ENCODE assay signal across 18 cellular contexts in genomic region chr12:132804426-132804861, GRCh38. TPM values are rescaled to one million over a fixed set of nuclear protein-coding genes. Genes with fewer than 3 reads are reported as not detected.
DNase-seq lines count a peak whose midpoint lies in the region; ATAC-seq, FAIRE-seq and TF ChIP-seq lines count a peak whose summit lies in the region.
"Had no signal": no experiment of that assay in that cellular context is flagged by ENCODE, and none has a peak within 500 bp of the region (broad histone marks: within the 10 kb centered on the region; RNA-seq: fewer than 3 reads in every experiment).

No MANE protein-coding gene starts in this region.

- H3K4me3 ChIP-seq in HCT116 (replicated peaks in 1 of 2; ENCODE audit: low read depth in 1 of 2, low read length in 2 of 2): no peak overlapping the region
- H3K4me3 ChIP-seq in bronchial epithelial cell (ENCODE audit: low read depth, low read length): no peak overlapping the region
- H3K4me3 ChIP-seq in gastrocnemius medialis: no peak overlapping the region

- H3K27ac ChIP-seq in 22Rv1 (peak overlapping the region; percentile 41), HCT116 (ENCODE audit: low read depth, low read length) (no peak overlapping the region), gastrocnemius medialis (no peak overlapping the region)
- no peak overlapping the region for H3K27ac ChIP-seq in CD4-positive, alpha-beta T cell (ENCODE audit: low read depth, low read length)

- DNase-seq in HCT116 (ENCODE audit: low read depth, low spot score) (no peak), bronchial epithelial cell (ENCODE audit: low read depth) (peak; percentile 33), kidney tubule cell (ENCODE audit: low spot score) (peak; percentile 44), KG1 (lab: John Stamatoyannopoulos, UW) (no peak), gastrocnemius medialis (no peak), NCI-H510A treated with DMSO at 0.1 percent for 48 hours (lab: John Stamatoyannopoulos, UW) (no peak)
- DNase-seq in CD4-positive, alpha-beta T cell: no peak
- DNase-seq: activated CD8-positive, alpha-beta memory T cell treated with anti-CD3 and anti-CD28 coated beads, Interleukin-2, amount 50 U/mL, for 4 hours; activated naive CD4-positive, alpha-beta T cell; CD8-positive, alpha-beta T cell; NCI-H187; NCI-H510A; stimulated activated CD4-positive, alpha-beta T cell treated with anti-CD3 and anti-CD28 coated beads, Interleukin-2, amount 100 ng/mL, for 48 hours; T-helper 9 cell had no signal

- H4K20me1 ChIP-seq in HCT116 (ENCODE audit: insufficient read depth): no peaks in the 10 kb centered on the region

- H3K36me3 Mint-ChIP-seq in CD4-positive, alpha-beta T cell (ENCODE audit: low read depth): peaks cover 82% of the 10 kb centered on the region

- H3K4me2 ChIP-seq in HCT116 (ENCODE audit: low read length): no peak overlapping the region

- ATAC-seq in HCT116: peak; percentile 84
- ATAC-seq in gastrocnemius medialis: no peak
- ATAC-seq in CD4-positive, alpha-beta T cell (ENCODE audit: poor library complexity): no peak
- ATAC-seq: CD8-positive, alpha-beta T cell had no signal

- H3K4me1 ChIP-seq in HCT116 (ENCODE audit: control insufficient read depth in 1 of 2, insufficient read depth in 2 of 2, low read length in 2 of 2) (no peaks in the 10 kb centered on the region), gastrocnemius medialis (peaks cover 0 to 4% of the 10 kb centered on the region in 2 donors)

- H3K27me3 Mint-ChIP-seq in CD4-positive, alpha-beta T cell: no peaks in the 10 kb centered on the region

- no peak overlapping the region for H3K9ac ChIP-seq in HCT116 (ENCODE audit: low read length)

- H3K36me3 ChIP-seq in HCT116 (ENCODE audit: control insufficient read depth in 1 of 2, insufficient read depth in 2 of 2, low read length in 2 of 2) (peaks cover 37 to 44% of the 10 kb centered on the region in 2 experiments; a peak in 3 of 4 replicates), bronchial epithelial cell (ENCODE audit: control insufficient read depth, insufficient read depth, low read length) (peaks cover 36% of the 10 kb centered on the region), gastrocnemius medialis (peaks cover 0 to 83% of the 10 kb centered on the region in 2 donors)

- in situ Hi-C loops in gastrocnemius medialis (cut with MboI; ENCODE audit: low sequenced_read_pairs in 4 of 4): no loop called here

- no peak overlapping the region for H3K4me3 Mint-ChIP-seq in CD4-positive, alpha-beta T cell
- H3K4me3 Mint-ChIP-seq: CD8-positive, alpha-beta T cell had no signal

- H3K27me3 ChIP-seq in HCT116 (ENCODE audit: insufficient read depth, low read length) (no peaks in the 10 kb centered on the region), bronchial epithelial cell (ENCODE audit: control insufficient read depth, insufficient read depth, low read length) (no peaks in the 10 kb centered on the region), gastrocnemius medialis (no peaks in the 10 kb centered on the region)
- no peaks in the 10 kb centered on the region for H3K27me3 ChIP-seq in CD4-positive, alpha-beta T cell (ENCODE audit: control insufficient read depth, insufficient read depth, low read length)

- no peak overlapping the region for H2AFZ ChIP-seq in HCT116 (ENCODE audit: low read depth, low read length, poor library complexity, severe bottlenecking)

- H3K9me2 ChIP-seq in HCT116 (ENCODE audit: insufficient read depth): no peaks in the 10 kb centered on the region

- no peak for TF ChIP-seq CTCF in 22Rv1 (IDR thresholded peaks at IDR 0.05)
- TF ChIP-seq CTCF in HCT116 (IDR thresholded peaks at IDR 0.05 in 2 of 3, conservative IDR thresholded peaks at IDR 0.05 in 1 of 3; ENCODE audit: borderline replicate concordance in 1 of 3, insufficient read depth in 1 of 3, low read depth in 2 of 3, low read length in 2 of 3): no peak
- no peak for TF ChIP-seq CTCF in bronchial epithelial cell (IDR thresholded peaks at IDR 0.05; ENCODE audit: insufficient read depth, low read length, severe bottlenecking)
- TF ChIP-seq CTCF in gastrocnemius medialis (IDR thresholded peaks at IDR 0.05 in 4 of 5, conservative IDR thresholded peaks at IDR 0.05 in 1 of 5): no peak
- no peak for TF ChIP-seq CTCF in CD4-positive, alpha-beta T cell (IDR thresholded peaks at IDR 0.05)

- no peaks in the 10 kb centered on the region for H3K9me3 ChIP-seq in HCT116 (ENCODE audit: control insufficient read depth in 1 of 2, insufficient read depth in 1 of 2, low read depth in 1 of 2, low read length in 2 of 2)
- H3K9me3 ChIP-seq in gastrocnemius medialis: no peaks in the 10 kb centered on the region
- H3K9me3 ChIP-seq in CD4-positive, alpha-beta T cell (ENCODE audit: control insufficient read depth, low read length): no peaks in the 10 kb centered on the region

- H3K27ac Mint-ChIP-seq in CD4-positive, alpha-beta T cell: no peak overlapping the region
- H3K27ac Mint-ChIP-seq: CD8-positive, alpha-beta T cell had no signal

- CTCF ChIA-PET in HCT116 (lab: Charles Lee): no interaction called here
- CTCF ChIA-PET in CD4-positive, alpha-beta T cell (lab: Charles Lee): no interaction called here

- no peak for TF ChIP-seq POLR2A in HCT116 (IDR thresholded peaks at IDR 0.05; ENCODE audit: borderline replicate concordance, extremely low read depth, insufficient read depth, insufficient read length)
- TF ChIP-seq POLR2A in gastrocnemius medialis (IDR thresholded peaks at IDR 0.05): no peak

- no TSS peak for BruUV-seq in HCT116 (replicated peaks; lab: Mats Ljungman, UMichigan)

- RAD21 ChIA-PET in HCT116 (lab: Charles Lee; ENCODE audit: low non-redundant PET in 1 of 2, low total read pairs in 2 of 2, uncharacterized antibody in 2 of 2, unreplicated experiment in 2 of 2): no interaction called here

- peaks cover 11% of the 10 kb centered on the region for H3K79me2 ChIP-seq in HCT116 (ENCODE audit: insufficient read depth, low read length)

- no peak for TF ChIP-seq RAD21 in HCT116 (IDR thresholded peaks at IDR 0.05; ENCODE audit: low read depth)

- peaks cover 18% of the 10 kb centered on the region for H3K4me1 Mint-ChIP-seq in CD4-positive, alpha-beta T cell (ENCODE audit: low read depth)

- no peaks in the 10 kb centered on the region for H3K9me3 Mint-ChIP-seq in CD4-positive, alpha-beta T cell
- H3K9me3 Mint-ChIP-seq: CD8-positive, alpha-beta T cell had no signal

- POLR2A ChIA-PET in HCT116 (lab: Charles Lee): no interaction called here
- POLR2A ChIA-PET in CD4-positive, alpha-beta T cell (lab: Charles Lee): interaction anchor here (0.6 kb wide), 1 partner anchor 16 kb away, joined by 3 read pairs; no protein-coding TSS in a partner anchor

- FAIRE-seq in bronchial epithelial cell (lab: Jason Lieb, UNC): no peak
- FAIRE-seq: endothelial cell of umbilical vein, GM19239, keratinocyte had no signal

- intact Hi-C loops in HCT116 (cut with micrococcal nuclease) (no loop called here), gastrocnemius medialis (cut with DNase I; ENCODE audit: low total_unique reads) (no loop called here)
- intact Hi-C loops in CD4-positive, alpha-beta T cell (cut with DNase I, micrococcal nuclease): no loop called here

TF ChIP-seq in HCT116, 20 proteins besides CTCF, POLR2A, EP300 and RAD21 (continues in another document):
- no peak for TF ChIP-seq TCF7L2 (IDR thresholded peaks at IDR 0.05; ENCODE audit: borderline replicate concordance, extremely low read depth, insufficient read depth, insufficient read length)
- no peak for TF ChIP-seq CBX3 (IDR thresholded peaks at IDR 0.05; ENCODE audit: low read depth)
- TF ChIP-seq ZFX (IDR thresholded peaks at IDR 0.05): no peak
- no peak for TF ChIP-seq SIN3A (IDR thresholded peaks at IDR 0.05; ENCODE audit: low read depth)
- no peak for TF ChIP-seq POLR2AphosphoS5 (IDR thresholded peaks at IDR 0.05; ENCODE audit: low read depth, low read length)
- TF ChIP-seq YY1 (IDR thresholded peaks at IDR 0.05; ENCODE audit: extremely low read depth, insufficient replicate concordance, low read depth, low read length): no peak
- TF ChIP-seq ZBTB33 (IDR thresholded peaks at IDR 0.05; ENCODE audit: extremely low read depth, insufficient replicate concordance, low read length): no peak
- TF ChIP-seq ATF3 (IDR thresholded peaks at IDR 0.05): no peak
- TF ChIP-seq FOSL1 (IDR thresholded peaks at IDR 0.05; ENCODE audit: low read depth): no peak
- no peak for TF ChIP-seq CEBPB (IDR thresholded peaks at IDR 0.05; ENCODE audit: low read depth)
- no peak for TF ChIP-seq JUND (IDR thresholded peaks at IDR 0.05)
- no peak for TF ChIP-seq MAX (IDR thresholded peaks at IDR 0.05)
- TF ChIP-seq ELF1 (IDR thresholded peaks at IDR 0.05; ENCODE audit: borderline replicate concordance, low read depth): no peak
- no peak for TF ChIP-seq EZH2phosphoT487 (IDR thresholded peaks at IDR 0.05; ENCODE audit: borderline replicate concordance)

RNA-seq across cellular contexts. Expression of gene GOLGA3, which starts 24.2 kb away (rescaled TPM):
- 35.1 TPM for total RNA-seq in HCT116 (2021; ENCODE audit: unreplicated experiment)
- 12.2 and 17.0 TPM in 2 replicates for polyA plus RNA-seq in HCT116 (2012)
- 102 and 134 TPM in 2 replicates for total RNA-seq in bronchial epithelial cell
- 10 to 100 TPM; 30.0 to 50.0 (median 39.6) TPM for total RNA-seq in gastrocnemius medialis
- 10 to 100 TPM; 31.5 to 34.0 TPM for total RNA-seq in CD4-positive, alpha-beta T cell

RNA-seq across cellular contexts. Expression of gene ANKLE2, which starts 42.8 kb away (rescaled TPM):
- total RNA-seq in HCT116 (2021; ENCODE audit: unreplicated experiment) (68.8 TPM), bronchial epithelial cell (71.6 and 82.7 TPM in 2 replicates), gastrocnemius medialis (10 to 100 TPM; 29.6 to 44.9 (median 34.6) TPM)
- polyA plus RNA-seq in HCT116 (2012): 61.0 and 74.0 TPM in 2 replicates
- 10 to 100 TPM; 61.7 to 65.7 TPM for total RNA-seq in CD4-positive, alpha-beta T cell

Comparison
In these comparisons a context has a peak if more than half of its experiments do, and no peak if none do; other contexts are left out.
1. DNase-seq: peak in bronchial epithelial cell (single experiment) and kidney tubule cell (single experiment); none in HCT116 (single experiment), KG1 (single experiment), gastrocnemius medialis (0 of 2), NCI-H510A treated with DMSO at 0.1 percent for 48 hours (single experiment) and CD4-positive, alpha-beta T cell (0 of 10).